ENCODE assay signal across 19 cellular contexts in the genomic region with DNA sequence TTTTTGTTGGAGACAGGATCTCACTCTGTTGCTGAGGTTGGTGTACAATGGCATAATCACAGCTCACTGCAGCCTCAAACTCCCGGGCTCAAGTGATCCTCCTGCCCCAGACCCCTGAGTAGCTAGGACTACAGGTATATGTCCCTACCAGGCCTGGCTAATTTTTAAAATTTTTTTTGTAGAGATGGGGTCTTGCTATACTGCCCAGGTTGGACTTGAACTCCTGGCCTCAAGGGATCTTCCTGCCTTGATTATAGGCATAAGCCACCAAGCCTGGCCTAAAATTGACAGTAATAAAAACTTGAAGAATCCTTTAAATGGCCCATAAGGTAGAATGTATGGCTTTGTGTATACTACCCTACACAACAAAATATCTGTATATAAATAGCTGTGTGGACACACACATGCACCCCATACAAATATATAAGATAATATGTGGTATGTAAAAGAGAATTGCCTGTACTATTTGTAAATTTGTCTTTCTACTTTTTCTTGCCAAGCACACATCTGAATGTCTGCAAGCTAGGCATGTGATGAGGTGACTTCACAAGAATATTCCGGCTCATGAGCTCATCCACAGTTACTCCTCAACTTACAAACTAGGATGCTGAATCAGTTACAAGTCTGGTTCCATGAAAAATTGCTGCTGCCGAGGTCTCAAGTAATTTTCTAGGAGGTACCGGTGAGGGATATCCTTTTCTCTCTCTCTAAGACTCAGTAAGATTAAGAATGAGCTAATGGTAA.
"Had no signal": no experiment of that assay in that cellular context is flagged by ENCODE, and none has a peak within 500 bp of the region (broad histone marks: within the 10 kb centered on the region; RNA-seq: fewer than 3 reads in every experiment).

No MANE protein-coding gene starts in this region.

- H3K27ac Mint-ChIP-seq: natural killer cell treated with Interleukin-12 subunit alpha and Interleukin-12 subunit beta and Interleukin-15 and Interleukin-18, amount 100 ng/mL, for 72 hours; neural progenitor cell; stimulated activated effector memory CD8-positive, alpha-beta T cell treated with anti-CD3 and anti-CD28 coated beads, Interleukin-12 subunit alpha, Interleukin-12 subunit beta, amount 100 ng/mL, for 72 hours had no signal

- DNase-seq: central memory CD4-positive, alpha-beta T cell; cortex of kidney; effector memory CD4-positive, alpha-beta T cell; foreskin melanocyte; heart left ventricle; hippocampal formation; kidney glomerular epithelial cell; nucleus accumbens; ovary; right cardiac atrium; stimulated activated CD4-positive, alpha-beta T cell treated with anti-CD3 and anti-CD28 coated beads, Interleukin-4, amount 100 ng/mL, for 1 hour; stimulated activated CD8-positive, alpha-beta memory T cell treated with anti-CD3 and anti-CD28 coated beads, Interleukin-4, amount 100 ng/mL, for 48 hours; stimulated activated naive CD8-positive, alpha-beta T cell treated with anti-CD3 and anti-CD28 coated beads, Interleukin-15, Interleukin-2, amounts not matched to agents 100 U/mL and 50 U/mL, for 24 hours; trophoblast cell had no signal

- H3K9me3 ChIP-seq: heart left ventricle, ovary, thoracic aorta had no signal

- H3K4me3 Mint-ChIP-seq: natural killer cell treated with Interleukin-12 subunit alpha and Interleukin-12 subunit beta and Interleukin-15 and Interleukin-18, amount 100 ng/mL, for 72 hours; neural progenitor cell; stimulated activated effector memory CD8-positive, alpha-beta T cell treated with anti-CD3 and anti-CD28 coated beads, Interleukin-12 subunit alpha, Interleukin-12 subunit beta, amount 100 ng/mL, for 72 hours had no signal

- H3K9ac ChIP-seq: neural progenitor cell had no signal

- H2AFZ ChIP-seq: neural progenitor cell had no signal

- H3K27ac ChIP-seq: neural progenitor cell, ovary, thoracic aorta had no signal

- H3K27me3 Mint-ChIP-seq: natural killer cell treated with Interleukin-12 subunit alpha and Interleukin-12 subunit beta and Interleukin-15 and Interleukin-18, amount 100 ng/mL, for 72 hours had no signal

- H3K4me3 ChIP-seq: heart left ventricle, neural progenitor cell, ovary, smooth muscle cell, thoracic aorta had no signal

- H3K4me1 ChIP-seq: neural progenitor cell had no signal

- H3K4me1 Mint-ChIP-seq: stimulated activated effector memory CD8-positive, alpha-beta T cell treated with anti-CD3 and anti-CD28 coated beads, Interleukin-12 subunit alpha, Interleukin-12 subunit beta, amount 100 ng/mL, for 72 hours had no signal

- H3K36me3 ChIP-seq: ovary had no signal

- H3K9me3 Mint-ChIP-seq: natural killer cell treated with Interleukin-12 subunit alpha and Interleukin-12 subunit beta and Interleukin-15 and Interleukin-18, amount 100 ng/mL, for 72 hours; neural progenitor cell; stimulated activated effector memory CD8-positive, alpha-beta T cell treated with anti-CD3 and anti-CD28 coated beads, Interleukin-12 subunit alpha, Interleukin-12 subunit beta, amount 100 ng/mL, for 72 hours had no signal

- H3K4me2 ChIP-seq: neural progenitor cell, smooth muscle cell had no signal

- H3K27me3 ChIP-seq: heart left ventricle, neural progenitor cell, ovary had no signal
